In genomic region chr2:674319-674985, GRCh38 we compare ENCODE assay signal across 13 cellular contexts. TPM values are rescaled to one million over a fixed set of nuclear protein-coding genes. Genes with fewer than 3 reads are reported as not detected.
DNase-seq lines count a peak whose midpoint lies in the region; TF ChIP-seq lines count a peak whose summit lies in the region.
"Had no signal": no experiment of that assay in that cellular context is flagged by ENCODE, and none has a peak within 500 bp of the region (broad histone marks: within the 10 kb centered on the region; RNA-seq: fewer than 3 reads in every experiment).

No MANE protein-coding gene starts in this region.

- H3K9ac ChIP-seq in trophoblast cell (ENCODE audit: low read length): no peak overlapping the region

- no peak overlapping the region for H4K8ac ChIP-seq in trophoblast cell (ENCODE audit: low read depth, low read length)

- H2BK12ac ChIP-seq in trophoblast cell (ENCODE audit: low read length): no peak overlapping the region

- H3K79me2 ChIP-seq in OCI-LY7 (ENCODE audit: insufficient read depth, low read depth, low read length): peaks cover 46% of the 10 kb centered on the region
- H3K79me2 ChIP-seq in trophoblast cell (ENCODE audit: control insufficient read depth, insufficient read depth, low read length, poor library complexity): peaks cover 5% of the 10 kb centered on the region

- H3K9me3 Mint-ChIP-seq in activated naive CD4-positive, alpha-beta T cell treated with anti-CD3 and anti-CD28 coated beads for 36 hours: no peaks in the 10 kb centered on the region
- H3K9me3 Mint-ChIP-seq in activated naive CD4-positive, alpha-beta T cell treated with anti-CD3 and anti-CD28 coated beads, Interleukin-2, amount 10 ng/mL, durations not matched to agents 7 days and 5 days: no peaks in the 10 kb centered on the region
- no peaks in the 10 kb centered on the region for H3K9me3 Mint-ChIP-seq in chondrocyte (ENCODE audit: low read depth)

- H3K4me1 ChIP-seq in OCI-LY7 (ENCODE audit: insufficient read depth, low read length, poor library complexity, severe bottlenecking): peaks cover 37% of the 10 kb centered on the region
- H3K4me1 ChIP-seq in trophoblast cell (ENCODE audit: control insufficient read depth in 1 of 2, insufficient read depth in 2 of 2, low read length in 2 of 2): peaks cover 10 to 11% of the 10 kb centered on the region in 2 experiments
- H3K4me1 ChIP-seq: ascending aorta had no signal

- intact Hi-C loops in activated naive CD4-positive, alpha-beta T cell treated with anti-CD3 and anti-CD28 coated beads for 36 hours (cut with micrococcal nuclease): loop anchor here (10.0 kb wide), 1 partner anchor 460 kb away; no protein-coding TSS in a partner anchor
- intact Hi-C loops in OCI-LY7 (cut with micrococcal nuclease; ENCODE audit: unreplicated experiment): no loop called here

- H3K27me3 ChIP-seq in trophoblast cell (ENCODE audit: insufficient read depth, low read length): no peaks in the 10 kb centered on the region
- H3K27me3 ChIP-seq: ascending aorta had no signal

- no peak overlapping the region for H2BK5ac ChIP-seq in trophoblast cell (ENCODE audit: low read depth, low read length, poor library complexity)

- POLR2A ChIA-PET in OCI-LY7 (lab: Charles Lee): interaction anchor here (0.6 kb wide), 1 partner anchor 16 kb away, joined by 3 read pairs; no protein-coding TSS in a partner anchor
- POLR2A ChIA-PET in HEK293T (lab: Yijun Ruan, JAX): no interaction called here

- H4K12ac ChIP-seq in trophoblast cell (ENCODE audit: low read depth, low read length): no peak overlapping the region

- WGBS in trophoblast cell (ENCODE audit: extremely low coverage, insufficient coverage, insufficient read length): no CpG with 5 or more reads among the region's 9 CpGs

- no peak overlapping the region for H3K4me3 Mint-ChIP-seq in activated naive CD4-positive, alpha-beta T cell treated with anti-CD3 and anti-CD28 coated beads for 36 hours
- no peak overlapping the region for H3K4me3 Mint-ChIP-seq in activated naive CD4-positive, alpha-beta T cell treated with anti-CD3 and anti-CD28 coated beads, Interleukin-2, amount 10 ng/mL, durations not matched to agents 7 days and 5 days
- H3K4me3 Mint-ChIP-seq in chondrocyte (ENCODE audit: unreplicated experiment): peak overlapping the region; percentile 10

- H3K23ac ChIP-seq in trophoblast cell (ENCODE audit: low read length): no peak overlapping the region

- no peaks in the 10 kb centered on the region for H3K9me2 ChIP-seq in OCI-LY7 (ENCODE audit: insufficient read depth, low read length)

- peaks cover 44% of the 10 kb centered on the region for H3K4me1 Mint-ChIP-seq in activated naive CD4-positive, alpha-beta T cell treated with anti-CD3 and anti-CD28 coated beads for 36 hours (ENCODE audit: low read depth)
- H3K4me1 Mint-ChIP-seq in activated naive CD4-positive, alpha-beta T cell treated with anti-CD3 and anti-CD28 coated beads, Interleukin-2, amount 10 ng/mL, durations not matched to agents 7 days and 5 days: peaks cover 44% of the 10 kb centered on the region
- peaks cover 64% of the 10 kb centered on the region for H3K4me1 Mint-ChIP-seq in chondrocyte (ENCODE audit: low read depth)

- H3K4ac ChIP-seq in trophoblast cell (ENCODE audit: low read depth, low read length): no peak overlapping the region

- H3K18ac ChIP-seq in trophoblast cell (ENCODE audit: low read length): no peak overlapping the region

- H4K91ac ChIP-seq in trophoblast cell (ENCODE audit: low read depth, low read length): no peak overlapping the region

- H3K27me3 Mint-ChIP-seq in activated naive CD4-positive, alpha-beta T cell treated with anti-CD3 and anti-CD28 coated beads for 36 hours (ENCODE audit: low read depth): no peaks in the 10 kb centered on the region
- H3K27me3 Mint-ChIP-seq in activated naive CD4-positive, alpha-beta T cell treated with anti-CD3 and anti-CD28 coated beads, Interleukin-2, amount 10 ng/mL, durations not matched to agents 7 days and 5 days: no peaks in the 10 kb centered on the region
- H3K27me3 Mint-ChIP-seq in chondrocyte (ENCODE audit: low read depth): no peaks in the 10 kb centered on the region

- no peak overlapping the region for H3K14ac ChIP-seq in trophoblast cell (ENCODE audit: low read length)

- BruUV-seq in OCI-LY7 (replicated peaks; lab: Mats Ljungman, UMichigan): no TSS peak

- CTCF ChIA-PET in activated naive CD4-positive, alpha-beta T cell treated with anti-CD3 and anti-CD28 coated beads for 36 hours (lab: Charles Lee): interaction anchor here (1.1 to 3.2 kb wide), 2 partner anchors 12 to 38 kb away, joined by 3 to 6 read pairs; no protein-coding TSS in a partner anchor
- CTCF ChIA-PET in activated naive CD4-positive, alpha-beta T cell treated with anti-CD3 and anti-CD28 coated beads, Interleukin-2, amount 10 ng/mL, durations not matched to agents 7 days and 5 days (lab: Charles Lee): interaction anchor here (0.9 to 1.2 kb wide), 2 partner anchors 8 to 12 kb away, joined by 3 to 4 read pairs; no protein-coding TSS in a partner anchor
- CTCF ChIA-PET in OCI-LY7 (lab: Charles Lee; ENCODE audit: unreplicated experiment) (no interaction called here), HEK293T (lab: Yijun Ruan, JAX) (no interaction called here)

- H3K79me1 ChIP-seq in trophoblast cell (ENCODE audit: low read length): peaks cover 10% of the 10 kb centered on the region

- TF ChIP-seq CTCF in OCI-LY7 (conservative IDR thresholded peaks at IDR 0.05; ENCODE audit: low read length) (no peak), chondrocyte (IDR thresholded peaks at IDR 0.05) (no peak)

- H3K36me3 ChIP-seq in OCI-LY7 (ENCODE audit: insufficient read depth, low read length): peaks cover 59% of the 10 kb centered on the region
- peaks cover 22 to 24% of the 10 kb centered on the region in 2 experiments for H3K36me3 ChIP-seq in trophoblast cell (ENCODE audit: control insufficient read depth in 1 of 2, insufficient read depth in 2 of 2, low read length in 2 of 2)

- H3K9me3 ChIP-seq in OCI-LY7 (ENCODE audit: low read length): no peaks in the 10 kb centered on the region
- peaks cover 1% of the 10 kb centered on the region for H3K9me3 ChIP-seq in trophoblast cell (ENCODE audit: insufficient read depth, low read depth, low read length)
- H3K9me3 ChIP-seq: ascending aorta, lower lobe of right lung had no signal

- H3K36me3 Mint-ChIP-seq in activated naive CD4-positive, alpha-beta T cell treated with anti-CD3 and anti-CD28 coated beads for 36 hours (ENCODE audit: low read depth): peaks cover 21% of the 10 kb centered on the region
- H3K36me3 Mint-ChIP-seq in activated naive CD4-positive, alpha-beta T cell treated with anti-CD3 and anti-CD28 coated beads, Interleukin-2, amount 10 ng/mL, durations not matched to agents 7 days and 5 days: peaks cover 33% of the 10 kb centered on the region
- peaks cover 10% of the 10 kb centered on the region for H3K36me3 Mint-ChIP-seq in chondrocyte (ENCODE audit: low read depth)

- H3K4me2 ChIP-seq in OCI-LY7 (ENCODE audit: low read length) (peak overlapping the region; percentile 87; the same call in 1 of the 2 replicates), trophoblast cell (ENCODE audit: low read length) (no peak overlapping the region)

- no peak overlapping the region for H2BK120ac ChIP-seq in trophoblast cell (ENCODE audit: insufficient read depth, low read length, poor library complexity)

- DNase-seq in activated naive CD4-positive, alpha-beta T cell treated with anti-CD3 and anti-CD28 coated beads for 36 hours: no peak
- DNase-seq in activated naive CD4-positive, alpha-beta T cell treated with anti-CD3 and anti-CD28 coated beads, Interleukin-2, amount 10 ng/mL, durations not matched to agents 7 days and 5 days: no peak
- DNase-seq in OCI-LY7 (ENCODE audit: low spot score) (no peak), chondrocyte (ENCODE audit: low spot score) (no peak), trophoblast cell (peak; percentile 30 to 31), HEK293T (ENCODE audit: extremely low spot score) (no peak), NCI-H1092 treated with DMSO at 0.1 percent for 48 hours (lab: John Stamatoyannopoulos, UW) (no peak), dermis blood vessel endothelial cell (no peak)
- DNase-seq: activated CD4-positive, alpha-beta T cell treated with anti-CD3 and anti-CD28 coated beads, Interleukin-2, amount 50 U/mL, for 1 hour; lower lobe of right lung; NCI-H187 treated with DMSO at 0.1 percent for 48 hours; posterior cingulate gyrus had no signal

- H3K4me3 ChIP-seq in OCI-LY7 (ENCODE audit: low read depth, low read length, poor library complexity, severe bottlenecking) (peak overlapping the region; percentile 78), trophoblast cell (ENCODE audit: low read depth, low read length) (no peak overlapping the region)
- H3K4me3 ChIP-seq: ascending aorta, lower lobe of right lung had no signal

- H3K27ac ChIP-seq in OCI-LY7 (ENCODE audit: low read depth, low read length, poor library complexity, severe bottlenecking) (no peak overlapping the region), trophoblast cell (ENCODE audit: low read depth, low read length) (no peak overlapping the region)
- H3K27ac ChIP-seq: ascending aorta, lower lobe of right lung had no signal

- peak overlapping the region; percentile 24 for H3K27ac Mint-ChIP-seq in activated naive CD4-positive, alpha-beta T cell treated with anti-CD3 and anti-CD28 coated beads for 36 hours
- H3K27ac Mint-ChIP-seq in activated naive CD4-positive, alpha-beta T cell treated with anti-CD3 and anti-CD28 coated beads, Interleukin-2, amount 10 ng/mL, durations not matched to agents 7 days and 5 days: no peak overlapping the region
- peak overlapping the region; percentile 29 for H3K27ac Mint-ChIP-seq in chondrocyte (ENCODE audit: unreplicated experiment)

- H2AFZ ChIP-seq in OCI-LY7 (ENCODE audit: low read length): no peak overlapping the region
- no peak overlapping the region for H2AFZ ChIP-seq in trophoblast cell (ENCODE audit: insufficient read depth, low read length, poor library complexity)

- H4K20me1 ChIP-seq in OCI-LY7 (ENCODE audit: insufficient read depth, low read length): peaks cover 26% of the 10 kb centered on the region; the same call in 1 of the 2 replicates

- no peak overlapping the region for H2AK5ac ChIP-seq in trophoblast cell (ENCODE audit: low read length)

TF ChIP-seq in HEK293T, 16 proteins besides CTCF, POLR2A, EP300 and RAD21:
- TF ChIP-seq HDGF (IDR thresholded peaks at IDR 0.05; ENCODE audit: borderline replicate concordance) (no peak), FOXK2 (IDR thresholded peaks at IDR 0.05) (no peak)
TF ChIP-seq in HEK293T: peak in this region for 0.

RNA-seq across cellular contexts. Expression of gene TMEM18, which starts 2.8 kb away (rescaled TPM):
- 10 to 100 TPM; 22.4 to 25.1 TPM for total RNA-seq in activated naive CD4-positive, alpha-beta T cell treated with anti-CD3 and anti-CD28 coated beads for 36 hours
- 18.2 and 21.3 TPM in 2 replicates for total RNA-seq in OCI-LY7 (2014; rRNA removed; shearing (Covaris generic))
- total RNA-seq in OCI-LY7 (2022): 31.1 and 37.4 TPM in 2 replicates
- total RNA-seq in chondrocyte: 25.5 to 33.9 TPM (median 28.8 TPM) in 3 replicates
- polyA plus RNA-seq in trophoblast cell (2013): 19.0 and 19.9 TPM in 2 replicates
- total RNA-seq in dermis blood vessel endothelial cell: 22.2 and 35.6 TPM in 2 replicates

Comparison
In these comparisons a context has a peak if more than half of its experiments do, and no peak if none do; other contexts are left out.
1. DNase-seq: peak in trophoblast cell (2 of 2); none in activated naive CD4-positive, alpha-beta T cell treated with anti-CD3 and anti-CD28 coated beads for 36 hours (single experiment), activated naive CD4-positive, alpha-beta T cell treated with anti-CD3 and anti-CD28 coated beads, Interleukin-2, amount 10 ng/mL, durations not matched to agents 7 days and 5 days (single experiment), OCI-LY7 (single experiment), chondrocyte (single experiment), HEK293T (single experiment), NCI-H1092 treated with DMSO at 0.1 percent for 48 hours (single experiment) and dermis blood vessel endothelial cell (single experiment).
2. CTCF ChIA-PET loops: an anchor here in activated naive CD4-positive, alpha-beta T cell treated with anti-CD3 and anti-CD28 coated beads for 36 hours (1.1 to 3.2 kb wide) and activated naive CD4-positive, alpha-beta T cell treated with anti-CD3 and anti-CD28 coated beads, Interleukin-2, amount 10 ng/mL, durations not matched to agents 7 days and 5 days (0.9 to 1.2 kb wide); none called in OCI-LY7 and HEK293T.